In the genomic region with DNA sequence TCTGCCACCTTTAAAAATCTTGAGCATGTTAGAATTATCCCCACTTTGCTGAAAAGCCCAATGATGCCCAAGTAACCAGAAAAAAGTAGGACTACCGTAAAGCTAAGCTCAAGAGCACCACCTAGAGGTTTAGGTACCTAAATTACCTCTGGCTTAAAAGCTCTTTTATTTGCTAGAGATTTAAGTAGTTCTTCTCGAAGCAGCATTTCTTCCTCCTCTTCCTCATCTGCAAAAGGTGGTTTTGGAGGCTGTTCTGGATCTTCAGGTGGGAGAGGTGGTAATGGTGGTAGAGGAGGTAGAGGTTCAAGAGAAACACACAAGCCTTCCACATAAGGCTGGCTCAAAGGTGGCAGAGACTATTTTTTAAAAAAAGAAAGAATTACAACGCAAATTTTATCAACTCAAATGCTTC, we compare ENCODE assay signal across 8 cellular contexts. TPM values are rescaled to one million over a fixed set of nuclear protein-coding genes. Genes with fewer than 3 reads are reported as not detected.
DNase-seq lines count a peak whose midpoint lies in the region; ATAC-seq, FAIRE-seq and TF ChIP-seq lines count a peak whose summit lies in the region.

No MANE protein-coding gene starts in this region.

- DNase-seq in NCI-H2227 (lab: John Stamatoyannopoulos, UW; ENCODE audit: unreplicated experiment), result peak; percentile 86
- DNase-seq in WTC11 (ENCODE audit: low spot score), result no peak
- peak; percentile 86 for DNase-seq in renal cortical epithelial cell (ENCODE audit: low read depth)

- no peaks in the 10 kb centered on the region for H3K4me1 Mint-ChIP-seq in WTC11

- no peaks in the 10 kb centered on the region for H3K9me3 ChIP-seq in gastroesophageal sphincter

- ATAC-seq in HG02870 (IDR thresholded peaks at IDR 0.05; ENCODE audit: unreplicated experiment) (peak; percentile 65), WTC11 (peak; percentile 63), gastroesophageal sphincter (no peak), HG02798 (IDR thresholded peaks at IDR 0.05; ENCODE audit: poor library complexity, unreplicated experiment) (no peak)

- FAIRE-seq in G401.6 (lab: Jason Lieb, UNC), result peak; percentile 79

- CTCF ChIA-PET in WTC11 (lab: Charles Lee), result interaction anchor here (0.5 to 1.4 kb wide), 33 partner anchors 9 to 622 kb away, joined by 3 to 44 read pairs (median 3); partner anchors contain the start of genes RAB21, THAP2 and ZFC3H1

- H3K27ac Mint-ChIP-seq in WTC11, result peak overlapping the region; percentile 89

- POLR2A ChIA-PET in WTC11 (lab: Charles Lee), result interaction anchor here (0.7 kb wide), 1 partner anchor 27 kb away, joined by 8 read pairs; the partner anchor contains the start of genes THAP2 and ZFC3H1

- H3K9me3 Mint-ChIP-seq in WTC11, result no peaks in the 10 kb centered on the region

- TF ChIP-seq EP300 in gastroesophageal sphincter (IDR thresholded peaks at IDR 0.05), result no peak

- TF ChIP-seq POLR2A in gastroesophageal sphincter (IDR thresholded peaks at IDR 0.05), result no peak

- H3K4me3 ChIP-seq in gastroesophageal sphincter, result no peak overlapping the region

- H3K4me1 ChIP-seq in gastroesophageal sphincter, result no peaks in the 10 kb centered on the region

- WGBS in gastroesophageal sphincter (ENCODE audit: low coverage in 1 of 2), 2 donors, result 21 to 26% methylated on average over 3 of the region's 3 CpGs

- H3K36me3 ChIP-seq in gastroesophageal sphincter, result peaks cover 20 to 94% of the 10 kb centered on the region in 2 donors

- TF ChIP-seq CTCF in 22Rv1 (IDR thresholded peaks at IDR 0.05) (peak; percentile 97), WTC11 (IDR thresholded peaks at IDR 0.05) (peak; percentile 59), gastroesophageal sphincter (IDR thresholded peaks at IDR 0.05) (peak; percentile 34 to 73 (median 56))

- no peak overlapping the region for H3K4me3 Mint-ChIP-seq in WTC11

- H3K27me3 Mint-ChIP-seq in WTC11 (ENCODE audit: low read depth), result no peaks in the 10 kb centered on the region

- H3K27me3 ChIP-seq in gastroesophageal sphincter, result no peaks in the 10 kb centered on the region

- H3K36me3 Mint-ChIP-seq in WTC11, result peaks cover 56% of the 10 kb centered on the region

- H3K27ac ChIP-seq in 22Rv1 (no peak overlapping the region; the same call in 1 of the 2 replicates), gastroesophageal sphincter (no peak overlapping the region)

TF ChIP-seq in WTC11, 78 proteins besides CTCF, POLR2A, EP300 and RAD21:
- TF ChIP-seq E2F4 (CRISPR knock-in tag; IDR thresholded peaks at IDR 0.05; ENCODE audit: borderline replicate concordance, low read depth), result no peak
- TF ChIP-seq, protein P1, sequence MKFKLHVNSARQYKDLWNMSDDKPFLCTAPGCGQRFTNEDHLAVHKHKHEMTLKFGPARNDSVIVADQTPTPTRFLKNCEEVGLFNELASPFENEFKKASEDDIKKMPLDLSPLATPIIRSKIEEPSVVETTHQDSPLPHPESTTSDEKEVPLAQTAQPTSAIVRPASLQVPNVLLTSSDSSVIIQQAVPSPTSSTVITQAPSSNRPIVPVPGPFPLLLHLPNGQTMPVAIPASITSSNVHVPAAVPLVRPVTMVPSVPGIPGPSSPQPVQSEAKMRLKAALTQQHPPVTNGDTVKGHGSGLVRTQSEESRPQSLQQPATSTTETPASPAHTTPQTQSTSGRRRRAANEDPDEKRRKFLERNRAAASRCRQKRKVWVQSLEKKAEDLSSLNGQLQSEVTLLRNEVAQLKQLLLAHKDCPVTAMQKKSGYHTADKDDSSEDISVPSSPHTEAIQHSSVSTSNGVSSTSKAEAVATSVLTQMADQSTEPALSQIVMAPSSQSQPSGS (CRISPR knock-in tag; IDR thresholded peaks at IDR 0.05; ENCODE audit: borderline replicate concordance, low read depth), result no peak
- TF ChIP-seq SOX15 (CRISPR knock-in tag; IDR thresholded peaks at IDR 0.05), result no peak
- TF ChIP-seq TEAD4 (CRISPR knock-in tag; IDR thresholded peaks at IDR 0.05), result no peak
- no peak for TF ChIP-seq GTF2I (CRISPR knock-in tag; conservative IDR thresholded peaks at IDR 0.05)
- TF ChIP-seq, protein P2, sequence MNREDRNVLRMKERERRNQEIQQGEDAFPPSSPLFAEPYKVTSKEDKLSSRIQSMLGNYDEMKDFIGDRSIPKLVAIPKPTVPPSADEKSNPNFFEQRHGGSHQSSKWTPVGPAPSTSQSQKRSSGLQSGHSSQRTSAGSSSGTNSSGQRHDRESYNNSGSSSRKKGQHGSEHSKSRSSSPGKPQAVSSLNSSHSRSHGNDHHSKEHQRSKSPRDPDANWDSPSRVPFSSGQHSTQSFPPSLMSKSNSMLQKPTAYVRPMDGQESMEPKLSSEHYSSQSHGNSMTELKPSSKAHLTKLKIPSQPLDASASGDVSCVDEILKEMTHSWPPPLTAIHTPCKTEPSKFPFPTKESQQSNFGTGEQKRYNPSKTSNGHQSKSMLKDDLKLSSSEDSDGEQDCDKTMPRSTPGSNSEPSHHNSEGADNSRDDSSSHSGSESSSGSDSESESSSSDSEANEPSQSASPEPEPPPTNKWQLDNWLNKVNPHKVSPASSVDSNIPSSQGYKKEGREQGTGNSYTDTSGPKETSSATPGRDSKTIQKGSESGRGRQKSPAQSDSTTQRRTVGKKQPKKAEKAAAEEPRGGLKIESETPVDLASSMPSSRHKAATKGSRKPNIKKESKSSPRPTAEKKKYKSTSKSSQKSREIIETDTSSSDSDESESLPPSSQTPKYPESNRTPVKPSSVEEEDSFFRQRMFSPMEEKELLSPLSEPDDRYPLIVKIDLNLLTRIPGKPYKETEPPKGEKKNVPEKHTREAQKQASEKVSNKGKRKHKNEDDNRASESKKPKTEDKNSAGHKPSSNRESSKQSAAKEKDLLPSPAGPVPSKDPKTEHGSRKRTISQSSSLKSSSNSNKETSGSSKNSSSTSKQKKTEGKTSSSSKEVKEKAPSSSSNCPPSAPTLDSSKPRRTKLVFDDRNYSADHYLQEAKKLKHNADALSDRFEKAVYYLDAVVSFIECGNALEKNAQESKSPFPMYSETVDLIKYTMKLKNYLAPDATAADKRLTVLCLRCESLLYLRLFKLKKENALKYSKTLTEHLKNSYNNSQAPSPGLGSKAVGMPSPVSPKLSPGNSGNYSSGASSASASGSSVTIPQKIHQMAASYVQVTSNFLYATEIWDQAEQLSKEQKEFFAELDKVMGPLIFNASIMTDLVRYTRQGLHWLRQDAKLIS (CRISPR knock-in tag; IDR thresholded peaks at IDR 0.05; ENCODE audit: borderline replicate concordance), result no peak
- no peak for TF ChIP-seq GABPB1 (CRISPR knock-in tag; IDR thresholded peaks at IDR 0.05)
- TF ChIP-seq ZNF416 (CRISPR knock-in tag; IDR thresholded peaks at IDR 0.05), result no peak
- TF ChIP-seq, protein P3, sequence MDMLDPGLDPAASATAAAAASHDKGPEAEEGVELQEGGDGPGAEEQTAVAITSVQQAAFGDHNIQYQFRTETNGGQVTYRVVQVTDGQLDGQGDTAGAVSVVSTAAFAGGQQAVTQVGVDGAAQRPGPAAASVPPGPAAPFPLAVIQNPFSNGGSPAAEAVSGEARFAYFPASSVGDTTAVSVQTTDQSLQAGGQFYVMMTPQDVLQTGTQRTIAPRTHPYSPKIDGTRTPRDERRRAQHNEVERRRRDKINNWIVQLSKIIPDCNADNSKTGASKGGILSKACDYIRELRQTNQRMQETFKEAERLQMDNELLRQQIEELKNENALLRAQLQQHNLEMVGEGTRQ (CRISPR knock-in tag; IDR thresholded peaks at IDR 0.05), result no peak
- TF ChIP-seq MYBL2 (CRISPR knock-in tag; IDR thresholded peaks at IDR 0.05), result no peak
- TF ChIP-seq ZNF317 (CRISPR knock-in tag; IDR thresholded peaks at IDR 0.05; ENCODE audit: borderline replicate concordance, low read depth), result no peak
- no peak for TF ChIP-seq ESRRA (CRISPR knock-in tag; IDR thresholded peaks at IDR 0.05; ENCODE audit: borderline replicate concordance)
- TF ChIP-seq TCF7 (CRISPR knock-in tag; IDR thresholded peaks at IDR 0.05; ENCODE audit: low read depth), result no peak
- TF ChIP-seq JAZF1 (CRISPR knock-in tag; IDR thresholded peaks at IDR 0.05), result no peak
- no peak for TF ChIP-seq GRHL2 (CRISPR knock-in tag; IDR thresholded peaks at IDR 0.05; ENCODE audit: insufficient replicate concordance, severe bottlenecking)
TF ChIP-seq in WTC11: peak in this region for 0.

RNA-seq across cellular contexts. Expression of gene ZFC3H1, which starts 26.9 kb away (rescaled TPM):
- total RNA-seq in WTC11 (2021), result 28.3 to 33.9 TPM (median 30.9 TPM) in 3 replicates
- total RNA-seq in gastroesophageal sphincter, result 10 to 100 TPM; 17.1 to 65.2 (median 30.3) TPM
- 14.6 and 52.7 TPM in 2 replicates for total RNA-seq in renal cortical epithelial cell

RNA-seq across cellular contexts. Expression of gene THAP2, which starts 27.4 kb away (rescaled TPM):
- total RNA-seq in WTC11 (2021) (6.4 to 9.0 TPM (median 8.3 TPM) in 3 replicates), gastroesophageal sphincter (10 to 100 TPM in 1 of 4 donors, 1 to 10 TPM in 3; 2.3 to 19.5 (median 6.1) TPM), renal cortical epithelial cell (1.0 and 7.1 TPM in 2 replicates)

RNA-seq across cellular contexts. Expression of gene TMEM19, which starts 49.2 kb away (rescaled TPM):
- 10.7 to 15.6 TPM (median 11.7 TPM) in 3 replicates for total RNA-seq in WTC11 (2021)
- total RNA-seq in gastroesophageal sphincter, result 10 to 100 TPM; 15.5 to 28.9 (median 19.9) TPM
- 57.5 and 59.6 TPM in 2 replicates for total RNA-seq in renal cortical epithelial cell

Comparison
In these comparisons a context has a peak if more than half of its experiments do, and no peak if none do; other contexts are left out.
1. ATAC-seq: peak in HG02870 (single experiment) and WTC11 (single experiment); none in gastroesophageal sphincter (single experiment) and HG02798 (single experiment).
2. Peak in every context shown above with its lines, with median percentiles within 50 percentile points of each other: CTCF ChIP-seq.